11 cellular contexts compared by ENCODE assay signal in genomic region chr13:30734434-30734833, GRCh38. TPM values are rescaled to one million over a fixed set of nuclear protein-coding genes. Genes with fewer than 3 reads are reported as not detected.
DNase-seq lines count a peak whose midpoint lies in the region; ATAC-seq and TF ChIP-seq lines count a peak whose summit lies in the region.
"Had no signal": no experiment of that assay in that cellular context is flagged by ENCODE, and none has a peak within 500 bp of the region (broad histone marks: within the 10 kb centered on the region; RNA-seq: fewer than 3 reads in every experiment).

No MANE protein-coding gene starts in this region.

- H4K20me1 ChIP-seq in OCI-LY1 (ENCODE audit: insufficient read depth, low read length) = no peaks in the 10 kb centered on the region

- intact Hi-C loops in activated CD4-positive, alpha-beta T cell treated with anti-CD3 and anti-CD28 coated beads, Interleukin-2, amount 10 ng/mL, durations not matched to agents 24 days and 14 days (cut with micrococcal nuclease) = no loop called here

- peaks cover 9% of the 10 kb centered on the region for H3K79me2 ChIP-seq in OCI-LY1 (ENCODE audit: insufficient read depth, low read length)

- peak overlapping the region; percentile 94; the same call in 1 of the 2 replicates for H3K4me2 ChIP-seq in OCI-LY1 (ENCODE audit: low read length)

- H3K27me3 Mint-ChIP-seq in activated CD4-positive, alpha-beta T cell treated with anti-CD3 and anti-CD28 coated beads, Interleukin-2, amount 10 ng/mL, durations not matched to agents 24 days and 14 days = no peaks in the 10 kb centered on the region

- H3K27me3 ChIP-seq in OCI-LY1 (ENCODE audit: insufficient read depth, low read length) (no peaks in the 10 kb centered on the region), neutrophil (no peaks in the 10 kb centered on the region)
- H3K27me3 ChIP-seq: upper lobe of left lung had no signal

- H3K9me3 ChIP-seq in OCI-LY1 (ENCODE audit: low read length) (no peaks in the 10 kb centered on the region), neutrophil (no peaks in the 10 kb centered on the region)
- H3K9me3 ChIP-seq: upper lobe of left lung had no signal

- H3K27ac Mint-ChIP-seq in activated CD4-positive, alpha-beta T cell treated with anti-CD3 and anti-CD28 coated beads, Interleukin-2, amount 10 ng/mL, durations not matched to agents 24 days and 14 days = peak overlapping the region; percentile 95

- no peaks in the 10 kb centered on the region for H3K9me3 Mint-ChIP-seq in activated CD4-positive, alpha-beta T cell treated with anti-CD3 and anti-CD28 coated beads, Interleukin-2, amount 10 ng/mL, durations not matched to agents 24 days and 14 days

- H2AFZ ChIP-seq in OCI-LY1 (ENCODE audit: low read length) = no peak overlapping the region

- no peak overlapping the region for H3K27ac ChIP-seq in OCI-LY1 (ENCODE audit: low read depth, low read length, poor library complexity, severe bottlenecking)
- H3K27ac ChIP-seq in neutrophil = peak overlapping the region; percentile 94

- peak overlapping the region; percentile 86 for H3K4me3 Mint-ChIP-seq in activated CD4-positive, alpha-beta T cell treated with anti-CD3 and anti-CD28 coated beads, Interleukin-2, amount 10 ng/mL, durations not matched to agents 24 days and 14 days

- no peak for DNase-seq in activated CD4-positive, alpha-beta T cell treated with anti-CD3 and anti-CD28 coated beads, Interleukin-2, amount 10 ng/mL, durations not matched to agents 24 days and 14 days
- no peak for DNase-seq in activated CD4-positive, alpha-beta T cell treated with anti-CD3 and anti-CD28 coated beads, Interleukin-2, amount 50 U/mL, for 4 hours
- DNase-seq in astrocyte of the spinal cord (ENCODE audit: low read depth, low spot score) (peak; percentile 64), NCI-H1105 (lab: John Stamatoyannopoulos, UW) (no peak)
- DNase-seq: stimulated activated CD4-positive, alpha-beta T cell treated with anti-CD3 and anti-CD28 coated beads, Interleukin-4, amount 100 ng/mL, for 1 hour; upper lobe of left lung had no signal

- TF ChIP-seq CTCF in OCI-LY1 (IDR thresholded peaks at IDR 0.05; ENCODE audit: low read length) = no peak
- TF ChIP-seq CTCF in astrocyte of the spinal cord (IDR thresholded peaks at IDR 0.05; ENCODE audit: low read depth, low read length) = no peak
- no peak for TF ChIP-seq CTCF in neutrophil (IDR thresholded peaks at IDR 0.05)

- H3F3A ChIP-seq in OCI-LY1 (ENCODE audit: insufficient read depth, low read length) = no peaks in the 10 kb centered on the region

- H3K36me3 ChIP-seq in OCI-LY1 (ENCODE audit: insufficient read depth, low read length) (no peaks in the 10 kb centered on the region), neutrophil (peaks cover 8% of the 10 kb centered on the region)
- H3K36me3 ChIP-seq: upper lobe of left lung had no signal

- in situ Hi-C loops in astrocyte of the spinal cord (cut with HindIII; ENCODE audit: low sequenced_read_pairs) = no loop called here

- H3K9me2 ChIP-seq in OCI-LY1 (ENCODE audit: low read depth, low read length) = no peaks in the 10 kb centered on the region

- peaks cover 4% of the 10 kb centered on the region for H3K36me3 Mint-ChIP-seq in activated CD4-positive, alpha-beta T cell treated with anti-CD3 and anti-CD28 coated beads, Interleukin-2, amount 10 ng/mL, durations not matched to agents 24 days and 14 days (ENCODE audit: low read depth)

- peaks cover 57% of the 10 kb centered on the region for H3K4me1 Mint-ChIP-seq in activated CD4-positive, alpha-beta T cell treated with anti-CD3 and anti-CD28 coated beads, Interleukin-2, amount 10 ng/mL, durations not matched to agents 24 days and 14 days

- H3K4me1 ChIP-seq in OCI-LY1 (ENCODE audit: insufficient read depth, low read length, severe bottlenecking) = peaks cover 51% of the 10 kb centered on the region
- peaks cover 69 to 70% of the 10 kb centered on the region in 2 experiments for H3K4me1 ChIP-seq in neutrophil (ENCODE audit: control insufficient read depth in 1 of 2, insufficient read depth in 1 of 2, low read depth in 1 of 2, low read length in 1 of 2)

- ATAC-seq in GM18517 (IDR thresholded peaks at IDR 0.05; ENCODE audit: unreplicated experiment) = no peak
- no peak for ATAC-seq in HG03571 (IDR thresholded peaks at IDR 0.05; ENCODE audit: unreplicated experiment)

- no peak overlapping the region for H3K9ac ChIP-seq in OCI-LY1 (ENCODE audit: low read length)

- H3K4me3 ChIP-seq in OCI-LY1 (ENCODE audit: low read depth, low read length, poor library complexity, severe bottlenecking) = no peak overlapping the region
- no peak overlapping the region for H3K4me3 ChIP-seq in astrocyte of the spinal cord (ENCODE audit: low read depth, low read length)
- H3K4me3 ChIP-seq in neutrophil (ENCODE audit: low read depth in 1 of 2, low read length in 1 of 2) = peak overlapping the region in 1 of 2 experiments; percentile 85

RNA-seq across cellular contexts. Expression of gene ALOX5AP, which starts 0.9 kb away (rescaled TPM):
- total RNA-seq in activated CD4-positive, alpha-beta T cell treated with anti-CD3 and anti-CD28 coated beads, Interleukin-2, amount 10 ng/mL, durations not matched to agents 24 days and 14 days = 33.3 and 33.4 TPM in 2 replicates
- total RNA-seq: osteocyte had no signal
